Comparison of ENCODE assay signal across 9 cellular contexts in the genomic region with DNA sequence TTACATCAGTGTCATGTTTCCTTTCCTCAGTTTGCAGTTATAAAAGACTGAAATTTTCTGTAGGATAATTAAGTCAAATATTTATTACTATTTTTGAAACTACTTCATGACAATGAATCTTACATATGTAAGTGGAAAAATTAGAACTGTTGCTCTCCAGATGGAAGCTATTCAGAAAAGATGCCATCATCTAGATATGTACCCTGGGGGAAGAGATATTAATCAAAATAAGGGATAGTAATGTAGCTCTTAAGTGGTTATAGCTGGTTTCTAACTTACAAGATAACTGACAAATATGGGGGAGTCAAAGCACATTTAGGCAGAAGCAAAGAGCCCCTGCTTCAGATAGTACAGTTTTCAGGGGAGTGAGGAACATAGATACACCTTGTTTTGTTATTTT. TPM values are rescaled to one million over a fixed set of nuclear protein-coding genes. Genes with fewer than 3 reads are reported as not detected.
"Had no signal": no experiment of that assay in that cellular context is flagged by ENCODE, and none has a peak within 500 bp of the region (broad histone marks: within the 10 kb centered on the region; RNA-seq: fewer than 3 reads in every experiment).

No MANE protein-coding gene starts in this region.

- H3K4me3 ChIP-seq: K562 had no signal

- ATAC-seq: HepG2, K562 had no signal

- H3K27ac ChIP-seq: HL-60 had no signal

- DNase-seq: IMR-90, KBM-7, KG1 had no signal

RNA-seq across cellular contexts. Expression of a gene that starts 38.1 kb away (rescaled TPM):
- total RNA-seq: HepG2, HT-29, HT1080, IMR-90, K562 had no signal
- polyA plus RNA-seq: IgD-negative memory B cell, IMR-90, K562 had no signal
